Comparison of ENCODE assay signal across 8 cellular contexts in the genomic region with DNA sequence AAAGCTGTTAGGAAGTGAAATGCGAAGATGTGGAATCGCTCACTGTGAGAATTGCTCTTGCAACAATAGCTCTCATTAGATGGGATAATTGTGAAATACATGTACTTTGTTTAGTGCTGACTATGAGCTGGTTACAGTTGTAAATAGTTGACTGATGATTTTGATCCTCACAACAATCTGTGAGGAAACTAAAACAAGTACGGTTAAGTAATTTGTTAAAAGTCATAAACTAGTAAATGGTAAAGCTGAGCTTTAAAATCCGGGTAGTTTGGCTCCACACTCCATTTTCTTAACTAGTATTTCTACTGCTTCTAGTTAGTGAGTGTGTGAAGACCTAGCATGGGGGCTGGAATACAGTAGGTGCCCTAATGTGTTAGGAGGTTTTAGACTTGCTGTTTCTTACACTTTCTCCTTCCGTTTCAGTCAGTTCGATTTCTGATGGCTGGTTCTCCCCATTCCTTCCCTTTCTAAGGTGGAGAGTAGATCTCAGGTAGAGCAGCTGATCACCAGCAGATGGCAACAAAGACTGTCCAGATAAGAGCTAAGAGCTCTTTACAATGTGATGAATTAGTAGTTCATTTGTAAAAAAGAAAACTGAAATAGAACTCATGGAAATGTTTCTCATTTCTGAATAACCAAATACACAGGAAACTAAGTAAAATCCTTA. TPM values are rescaled to one million over a fixed set of nuclear protein-coding genes. Genes with fewer than 3 reads are reported as not detected.
A peak's percentile ranks its signal among the peaks of the same experiment; 100 is the strongest.
DNase-seq lines count a peak whose midpoint lies in the region; ATAC-seq, FAIRE-seq and TF ChIP-seq lines count a peak whose summit lies in the region.

No MANE protein-coding gene starts in this region.

- peaks cover 10% of the 10 kb centered on the region for H3K27me3 ChIP-seq in Panc1 (ENCODE audit: control insufficient read depth, insufficient read depth, low read length)
- H3K27me3 ChIP-seq in bronchial epithelial cell (ENCODE audit: control insufficient read depth, insufficient read depth, low read length): peaks cover 4% of the 10 kb centered on the region
- H3K27me3 ChIP-seq in lung (ENCODE audit: control insufficient read depth, insufficient read depth): no peaks in the 10 kb centered on the region

- TF ChIP-seq CTCF in GM12873 (IDR thresholded peaks at IDR 0.05; ENCODE audit: insufficient read depth, low read depth, low read length, missing control alignments) (peak; percentile 66), LNCAP (IDR thresholded peaks at IDR 0.05) (peak; percentile 76), Panc1 (IDR thresholded peaks at IDR 0.05) (peak; percentile 32; the same call in 1 of the 2 replicates), bronchial epithelial cell (IDR thresholded peaks at IDR 0.05; ENCODE audit: insufficient read depth, low read length, severe bottlenecking) (peak; percentile 62), lung (IDR thresholded peaks at IDR 0.05; ENCODE audit: control extremely low read depth, extremely low read depth) (peak; percentile 50)

- no TSS peak for BruUV-seq in Panc1 (replicated peaks; lab: Mats Ljungman, UMichigan)

- H3K36me3 ChIP-seq in Panc1 (ENCODE audit: control insufficient read depth, insufficient read depth, low read length) (no peaks in the 10 kb centered on the region), bronchial epithelial cell (ENCODE audit: control insufficient read depth, insufficient read depth, low read length) (no peaks in the 10 kb centered on the region), lung (ENCODE audit: control insufficient read depth in 2 of 2, insufficient read depth in 2 of 2, low read length in 2 of 2) (no peaks in the 10 kb centered on the region)

- FAIRE-seq in bronchial epithelial cell (lab: Jason Lieb, UNC): no peak

- H3K4me1 ChIP-seq in Panc1 (ENCODE audit: control insufficient read depth, insufficient read depth, low read length) (peaks cover 5% of the 10 kb centered on the region; the same call in 1 of the 2 replicates), lung (ENCODE audit: control insufficient read depth in 2 of 2, insufficient read depth in 2 of 2, low read length in 2 of 2) (peaks cover 0 to 3% of the 10 kb centered on the region in 2 donors)

- H3K4me3 ChIP-seq in Panc1 (ENCODE audit: low read depth in 2 of 2, low read length in 2 of 2) (peak overlapping the region in 1 of 2 experiments; percentile 14; a peak in 2 of 4 replicates), bronchial epithelial cell (ENCODE audit: low read depth, low read length) (no peak overlapping the region), lung (no peak overlapping the region)

- intact Hi-C loops in Panc1 (cut with micrococcal nuclease; ENCODE audit: unreplicated experiment): loop anchor here (1.0 to 2.0 kb wide), 3 partner anchors 98 to 300 kb away; no protein-coding TSS in a partner anchor

- ATAC-seq in Panc1: peak; percentile 76
- no peak for ATAC-seq in lung (ENCODE audit: insufficient read depth, low FRiP score)
- no peak for ATAC-seq in GM19467 (IDR thresholded peaks at IDR 0.05; ENCODE audit: unreplicated experiment)

- H3K9me3 ChIP-seq in Panc1 (ENCODE audit: control insufficient read depth, insufficient read depth, low read depth, low read length): no peaks in the 10 kb centered on the region
- no peaks in the 10 kb centered on the region for H3K9me3 ChIP-seq in lung (ENCODE audit: control insufficient read depth in 2 of 2, insufficient read depth in 1 of 2, low read length in 1 of 2)

- DNase-seq in AML-193 (lab: John Stamatoyannopoulos, UW) (peak; percentile 40 to 42), Panc1 (ENCODE audit: low read depth, low spot score) (no peak), bronchial epithelial cell (ENCODE audit: low read depth) (peak; percentile 53), lung (ENCODE audit: low spot score) (no peak), hepatic stellate cell (ENCODE audit: low spot score) (no peak)

- 35 to 40% methylated on average over 6 of the region's 6 CpGs for WGBS in lung, 2 donors

- H3K27ac ChIP-seq in Panc1 (ENCODE audit: low read length): no peak overlapping the region
- H3K27ac ChIP-seq in lung (ENCODE audit: low read depth in 1 of 2, low read length in 1 of 2): no peak overlapping the region

- CTCF ChIA-PET in Panc1 (lab: Charles Lee): interaction anchor here (0.5 to 3.0 kb wide), 21 partner anchors 17 to 697 kb away, joined by 3 to 44 read pairs (median 4); partner anchors contain the start of genes CALCB, CYP2R1 and PSMA1

- in situ Hi-C loops in Panc1 (cut with HindIII; ENCODE audit: low pct_unique_long_range_greater_than_20kb, low sequenced_read_pairs): no loop called here

- POLR2A ChIA-PET in Panc1 (lab: Charles Lee): interaction anchor here (0.7 kb wide), 1 partner anchor 165 kb away, joined by 5 read pairs; the partner anchor contains the start of gene CALCB

RNA-seq across cellular contexts. Expression of gene CYP2R1, which starts 16.3 kb away (rescaled TPM):
- total RNA-seq in Panc1 (2021; ENCODE audit: unreplicated experiment) (11.2 TPM), bronchial epithelial cell (24.7 and 50.1 TPM in 2 replicates), lung (10 to 100 TPM; 18.5 to 19.9 TPM)
- polyA plus RNA-seq in Panc1 (2012; ENCODE audit: insufficient read length): 8.5 TPM
- polyA plus RNA-seq in lung: 10 to 100 TPM in 1 of 2 donors, 1 to 10 TPM in 1; 9.9 to 33.4 TPM

Comparison
In these comparisons a context has a peak if more than half of its experiments do, and no peak if none do; other contexts are left out.
1. DNase-seq: peak in AML-193 (2 of 2) and bronchial epithelial cell (single experiment); none in Panc1 (single experiment), lung (single experiment) and hepatic stellate cell (single experiment).
2. Peak in every context shown above with its lines, with median percentiles within 50 percentile points of each other: CTCF ChIP-seq.